In genomic region chr19:1308718-1309117, GRCh38 we compare ENCODE assay signal across 1 cellular context.
TF ChIP-seq lines count a peak whose summit lies in the region.

No MANE protein-coding gene starts in this region.

TF ChIP-seq in HEK293, 187 proteins besides CTCF, POLR2A, EP300 and RAD21 (continued from another document):
- TF ChIP-seq, protein P1, sequence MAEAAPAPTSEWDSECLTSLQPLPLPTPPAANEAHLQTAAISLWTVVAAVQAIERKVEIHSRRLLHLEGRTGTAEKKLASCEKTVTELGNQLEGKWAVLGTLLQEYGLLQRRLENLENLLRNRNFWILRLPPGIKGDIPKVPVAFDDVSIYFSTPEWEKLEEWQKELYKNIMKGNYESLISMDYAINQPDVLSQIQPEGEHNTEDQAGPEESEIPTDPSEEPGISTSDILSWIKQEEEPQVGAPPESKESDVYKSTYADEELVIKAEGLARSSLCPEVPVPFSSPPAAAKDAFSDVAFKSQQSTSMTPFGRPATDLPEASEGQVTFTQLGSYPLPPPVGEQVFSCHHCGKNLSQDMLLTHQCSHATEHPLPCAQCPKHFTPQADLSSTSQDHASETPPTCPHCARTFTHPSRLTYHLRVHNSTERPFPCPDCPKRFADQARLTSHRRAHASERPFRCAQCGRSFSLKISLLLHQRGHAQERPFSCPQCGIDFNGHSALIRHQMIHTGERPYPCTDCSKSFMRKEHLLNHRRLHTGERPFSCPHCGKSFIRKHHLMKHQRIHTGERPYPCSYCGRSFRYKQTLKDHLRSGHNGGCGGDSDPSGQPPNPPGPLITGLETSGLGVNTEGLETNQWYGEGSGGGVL (tag by site-specific recombination; IDR thresholded peaks at IDR 0.05), result no peak
- TF ChIP-seq IKZF3 (tag by site-specific recombination; IDR thresholded peaks at IDR 0.05) (0 out of 2 replicates have a peak, but pooled peaks have one; percentile 19), KLF17 (tag by site-specific recombination; IDR thresholded peaks at IDR 0.05) (no peak), SCRT1 (tag by site-specific recombination; IDR thresholded peaks at IDR 0.05; ENCODE audit: borderline replicate concordance) (no peak), ZNF350 (tag by site-specific recombination; IDR thresholded peaks at IDR 0.05) (no peak), ZNF768 (tag by site-specific recombination; IDR thresholded peaks at IDR 0.05) (no peak), ZNF335 (tag by site-specific recombination; conservative IDR thresholded peaks at IDR 0.05) (no peak), ZNF391 (tag by site-specific recombination; IDR thresholded peaks at IDR 0.05; ENCODE audit: borderline replicate concordance, low read depth) (no peak), ZNF600 (tag by site-specific recombination; IDR thresholded peaks at IDR 0.05) (no peak)
- TF ChIP-seq, protein P2, sequence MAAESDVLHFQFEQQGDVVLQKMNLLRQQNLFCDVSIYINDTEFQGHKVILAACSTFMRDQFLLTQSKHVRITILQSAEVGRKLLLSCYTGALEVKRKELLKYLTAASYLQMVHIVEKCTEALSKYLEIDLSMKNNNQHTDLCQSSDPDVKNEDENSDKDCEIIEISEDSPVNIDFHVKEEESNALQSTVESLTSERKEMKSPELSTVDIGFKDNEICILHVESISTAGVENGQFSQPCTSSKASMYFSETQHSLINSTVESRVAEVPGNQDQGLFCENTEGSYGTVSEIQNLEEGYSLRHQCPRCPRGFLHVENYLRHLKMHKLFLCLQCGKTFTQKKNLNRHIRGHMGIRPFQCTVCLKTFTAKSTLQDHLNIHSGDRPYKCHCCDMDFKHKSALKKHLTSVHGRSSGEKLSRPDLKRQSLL (tag by site-specific recombination; IDR thresholded peaks at IDR 0.05), result peak; percentile 54; the same call in 1 of the 2 replicates
- TF ChIP-seq, protein P3, sequence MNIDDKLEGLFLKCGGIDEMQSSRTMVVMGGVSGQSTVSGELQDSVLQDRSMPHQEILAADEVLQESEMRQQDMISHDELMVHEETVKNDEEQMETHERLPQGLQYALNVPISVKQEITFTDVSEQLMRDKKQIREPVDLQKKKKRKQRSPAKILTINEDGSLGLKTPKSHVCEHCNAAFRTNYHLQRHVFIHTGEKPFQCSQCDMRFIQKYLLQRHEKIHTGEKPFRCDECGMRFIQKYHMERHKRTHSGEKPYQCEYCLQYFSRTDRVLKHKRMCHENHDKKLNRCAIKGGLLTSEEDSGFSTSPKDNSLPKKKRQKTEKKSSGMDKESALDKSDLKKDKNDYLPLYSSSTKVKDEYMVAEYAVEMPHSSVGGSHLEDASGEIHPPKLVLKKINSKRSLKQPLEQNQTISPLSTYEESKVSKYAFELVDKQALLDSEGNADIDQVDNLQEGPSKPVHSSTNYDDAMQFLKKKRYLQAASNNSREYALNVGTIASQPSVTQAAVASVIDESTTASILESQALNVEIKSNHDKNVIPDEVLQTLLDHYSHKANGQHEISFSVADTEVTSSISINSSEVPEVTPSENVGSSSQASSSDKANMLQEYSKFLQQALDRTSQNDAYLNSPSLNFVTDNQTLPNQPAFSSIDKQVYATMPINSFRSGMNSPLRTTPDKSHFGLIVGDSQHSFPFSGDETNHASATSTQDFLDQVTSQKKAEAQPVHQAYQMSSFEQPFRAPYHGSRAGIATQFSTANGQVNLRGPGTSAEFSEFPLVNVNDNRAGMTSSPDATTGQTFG (tag by site-specific recombination; IDR thresholded peaks at IDR 0.05; ENCODE audit: borderline replicate concordance), result no peak
- TF ChIP-seq, protein P4, sequence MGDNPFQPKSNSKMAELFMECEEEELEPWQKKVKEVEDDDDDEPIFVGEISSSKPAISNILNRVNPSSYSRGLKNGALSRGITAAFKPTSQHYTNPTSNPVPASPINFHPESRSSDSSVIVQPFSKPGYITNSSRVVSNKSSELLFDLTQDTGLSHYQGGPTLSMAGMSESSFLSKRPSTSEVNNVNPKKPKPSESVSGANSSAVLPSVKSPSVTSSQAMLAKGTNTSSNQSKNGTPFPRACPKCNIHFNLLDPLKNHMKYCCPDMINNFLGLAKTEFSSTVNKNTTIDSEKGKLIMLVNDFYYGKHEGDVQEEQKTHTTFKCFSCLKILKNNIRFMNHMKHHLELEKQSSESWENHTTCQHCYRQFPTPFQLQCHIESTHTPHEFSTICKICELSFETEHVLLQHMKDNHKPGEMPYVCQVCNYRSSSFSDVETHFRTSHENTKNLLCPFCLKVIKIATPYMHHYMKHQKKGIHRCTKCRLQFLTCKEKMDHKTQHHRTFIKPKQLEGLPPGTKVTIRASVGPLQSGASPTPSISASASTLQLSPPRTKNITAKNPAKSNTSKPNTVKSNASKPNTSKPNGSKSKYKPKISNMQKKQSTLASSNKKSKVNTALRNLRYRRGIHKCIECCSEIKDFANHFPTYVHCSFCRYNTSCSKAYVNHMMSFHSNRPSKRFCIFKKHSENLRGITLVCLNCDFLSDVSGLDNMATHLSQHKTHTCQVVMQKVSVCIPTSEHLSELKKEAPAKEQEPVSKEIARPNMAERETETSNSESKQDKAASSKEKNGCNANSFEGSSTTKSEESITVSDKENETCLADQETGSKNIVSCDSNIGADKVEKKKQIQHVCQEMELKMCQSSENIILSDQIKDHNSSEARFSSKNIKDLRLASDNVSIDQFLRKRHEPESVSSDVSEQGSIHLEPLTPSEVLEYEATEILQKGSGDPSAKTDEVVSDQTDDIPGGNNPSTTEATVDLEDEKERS (tag by site-specific recombination; IDR thresholded peaks at IDR 0.05), result no peak
